In the genomic region with DNA sequence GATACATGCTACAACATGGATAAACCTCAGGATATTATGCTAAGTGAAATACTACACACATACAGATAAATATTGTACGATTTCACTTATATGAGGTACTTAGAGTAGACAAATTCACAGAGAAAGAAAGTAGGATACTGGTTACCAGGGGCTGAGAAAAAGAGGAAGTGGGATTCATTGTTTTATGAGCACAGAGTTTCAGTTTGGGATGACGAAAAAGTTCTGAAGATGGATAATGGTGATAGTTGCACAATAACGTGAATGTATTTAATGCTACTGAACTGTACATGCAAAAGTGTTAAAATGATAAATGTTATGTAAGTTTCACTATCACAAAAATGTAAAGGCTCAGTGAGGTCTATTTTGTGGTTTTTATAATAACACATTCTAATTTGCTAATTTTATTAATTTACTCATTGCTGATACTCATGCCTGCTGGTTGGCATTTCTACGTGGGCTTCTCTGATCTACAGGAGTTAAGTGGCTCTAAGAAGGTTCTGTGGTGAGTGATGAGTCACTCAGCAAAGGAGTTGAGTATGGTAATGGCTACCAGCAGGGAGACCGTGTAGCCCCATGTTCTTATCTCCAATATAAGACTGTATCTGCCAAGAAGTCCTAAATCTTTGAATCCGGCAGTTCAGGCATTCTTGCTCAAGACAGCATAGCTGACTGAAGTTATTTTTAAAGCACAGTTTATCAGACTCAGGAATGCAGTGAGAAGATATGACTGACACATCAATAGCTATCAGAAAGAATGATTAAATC, we compare ENCODE assay signal across 1 cellular context.
TF ChIP-seq lines count a peak whose summit lies in the region.

No MANE protein-coding gene starts in this region.

TF ChIP-seq in GM23338, 12 proteins besides CTCF, POLR2A, EP300 and RAD21 (continued from another document):
- TF ChIP-seq ZNF462 (CRISPR knock-in tag; IDR thresholded peaks at IDR 0.05) (no peak), EZH2 (IDR thresholded peaks at IDR 0.05; ENCODE audit: low read depth, unreplicated experiment) (no peak), STAT1 (IDR thresholded peaks at IDR 0.05; ENCODE audit: unreplicated experiment) (no peak), JUNB (IDR thresholded peaks at IDR 0.05; ENCODE audit: unreplicated experiment) (no peak), EZH2phosphoT487 (IDR thresholded peaks at IDR 0.05; ENCODE audit: unreplicated experiment) (no peak), ZNF331 (CRISPR knock-in tag; IDR thresholded peaks at IDR 0.05; ENCODE audit: low read depth) (no peak), CREB1 (CRISPR knock-in tag; IDR thresholded peaks at IDR 0.05; ENCODE audit: low read depth) (no peak), NANOG (IDR thresholded peaks at IDR 0.05; ENCODE audit: borderline replicate concordance) (no peak), POLR2AphosphoS5 (IDR thresholded peaks at IDR 0.05; ENCODE audit: low read depth) (no peak)
- TF ChIP-seq, protein P1, sequence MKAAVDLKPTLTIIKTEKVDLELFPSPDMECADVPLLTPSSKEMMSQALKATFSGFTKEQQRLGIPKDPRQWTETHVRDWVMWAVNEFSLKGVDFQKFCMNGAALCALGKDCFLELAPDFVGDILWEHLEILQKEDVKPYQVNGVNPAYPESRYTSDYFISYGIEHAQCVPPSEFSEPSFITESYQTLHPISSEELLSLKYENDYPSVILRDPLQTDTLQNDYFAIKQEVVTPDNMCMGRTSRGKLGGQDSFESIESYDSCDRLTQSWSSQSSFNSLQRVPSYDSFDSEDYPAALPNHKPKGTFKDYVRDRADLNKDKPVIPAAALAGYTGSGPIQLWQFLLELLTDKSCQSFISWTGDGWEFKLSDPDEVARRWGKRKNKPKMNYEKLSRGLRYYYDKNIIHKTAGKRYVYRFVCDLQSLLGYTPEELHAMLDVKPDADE (IDR thresholded peaks at IDR 0.05): no peak
- TF ChIP-seq, protein P2, sequence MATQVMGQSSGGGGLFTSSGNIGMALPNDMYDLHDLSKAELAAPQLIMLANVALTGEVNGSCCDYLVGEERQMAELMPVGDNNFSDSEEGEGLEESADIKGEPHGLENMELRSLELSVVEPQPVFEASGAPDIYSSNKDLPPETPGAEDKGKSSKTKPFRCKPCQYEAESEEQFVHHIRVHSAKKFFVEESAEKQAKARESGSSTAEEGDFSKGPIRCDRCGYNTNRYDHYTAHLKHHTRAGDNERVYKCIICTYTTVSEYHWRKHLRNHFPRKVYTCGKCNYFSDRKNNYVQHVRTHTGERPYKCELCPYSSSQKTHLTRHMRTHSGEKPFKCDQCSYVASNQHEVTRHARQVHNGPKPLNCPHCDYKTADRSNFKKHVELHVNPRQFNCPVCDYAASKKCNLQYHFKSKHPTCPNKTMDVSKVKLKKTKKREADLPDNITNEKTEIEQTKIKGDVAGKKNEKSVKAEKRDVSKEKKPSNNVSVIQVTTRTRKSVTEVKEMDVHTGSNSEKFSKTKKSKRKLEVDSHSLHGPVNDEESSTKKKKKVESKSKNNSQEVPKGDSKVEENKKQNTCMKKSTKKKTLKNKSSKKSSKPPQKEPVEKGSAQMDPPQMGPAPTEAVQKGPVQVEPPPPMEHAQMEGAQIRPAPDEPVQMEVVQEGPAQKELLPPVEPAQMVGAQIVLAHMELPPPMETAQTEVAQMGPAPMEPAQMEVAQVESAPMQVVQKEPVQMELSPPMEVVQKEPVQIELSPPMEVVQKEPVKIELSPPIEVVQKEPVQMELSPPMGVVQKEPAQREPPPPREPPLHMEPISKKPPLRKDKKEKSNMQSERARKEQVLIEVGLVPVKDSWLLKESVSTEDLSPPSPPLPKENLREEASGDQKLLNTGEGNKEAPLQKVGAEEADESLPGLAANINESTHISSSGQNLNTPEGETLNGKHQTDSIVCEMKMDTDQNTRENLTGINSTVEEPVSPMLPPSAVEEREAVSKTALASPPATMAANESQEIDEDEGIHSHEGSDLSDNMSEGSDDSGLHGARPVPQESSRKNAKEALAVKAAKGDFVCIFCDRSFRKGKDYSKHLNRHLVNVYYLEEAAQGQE (IDR thresholded peaks at IDR 0.05; ENCODE audit: unreplicated experiment): no peak
